Comparison of ENCODE assay signal across 8 cellular contexts in genomic region chr2:191866675-191867506, GRCh38. TPM values are rescaled to one million over a fixed set of nuclear protein-coding genes. Genes with fewer than 3 reads are reported as not detected.
A peak's percentile ranks its signal among the peaks of the same experiment; 100 is the strongest.
DNase-seq lines count a peak whose midpoint lies in the region; FAIRE-seq and TF ChIP-seq lines count a peak whose summit lies in the region.

No MANE protein-coding gene starts in this region.

- peak; percentile 91 for DNase-seq in GM23248
- peak; percentile 63 for DNase-seq in right atrium auricular region (ENCODE audit: low spot score)
- DNase-seq in 8988T, result no peak
- no peak for DNase-seq in GM12892 (ENCODE audit: insufficient read length)
- no peak for DNase-seq in GM10248 (ENCODE audit: extremely low spot score)
- no peak for DNase-seq in activated CD8-positive, alpha-beta memory T cell treated with anti-CD3 and anti-CD28 coated beads, Interleukin-2, amount 50 U/mL, for 48 hours

- H3K79me2 ChIP-seq in GM23248 (ENCODE audit: insufficient read depth), result no peaks in the 10 kb centered on the region

- H3K9me3 ChIP-seq in GM23248 (ENCODE audit: low read depth), result no peaks in the 10 kb centered on the region
- H3K9me3 ChIP-seq in right atrium auricular region, result no peaks in the 10 kb centered on the region
- no peaks in the 10 kb centered on the region for H3K9me3 ChIP-seq in skeletal muscle satellite cell (replicated peaks; ENCODE audit: low read length)

- no peaks in the 10 kb centered on the region for H4K20me1 ChIP-seq in GM23248 (ENCODE audit: insufficient read depth)

- H3K36me3 ChIP-seq in GM23248 (ENCODE audit: low read depth) (no peaks in the 10 kb centered on the region), right atrium auricular region (no peaks in the 10 kb centered on the region), skeletal muscle satellite cell (ENCODE audit: insufficient read depth, low read length) (no peaks in the 10 kb centered on the region)

- CTCF ChIA-PET in GM10248 (lab: Yijun Ruan, JAX), result interaction anchor here (2.5 kb wide), 1 partner anchor 296 kb away, joined by 16 read pairs; no protein-coding TSS in a partner anchor

- in situ Hi-C loops in GM23248 (cut with MboI), result no loop called here

- WGBS in GM23248 (ENCODE audit: low coverage in 1 of 2, low lambda C conversion rate in 2 of 2, missing lambda C conversion rate in 2 of 2), 2 experiments, result 3% methylated on average over 7 of the region's 7 CpGs
- 25 to 37% (median 30%) methylated on average over 7 of the region's 7 CpGs for WGBS in adipose tissue, 3 donors

- H3K27ac ChIP-seq in GM23248, result peak overlapping the region; percentile 88
- H3K27ac ChIP-seq in adipose tissue (ENCODE audit: low read depth, low read length), result peak overlapping the region; percentile 81
- peak overlapping the region; percentile 78 to 90 for H3K27ac ChIP-seq in right atrium auricular region

- H3K4me2 ChIP-seq in GM23248 (ENCODE audit: unreplicated experiment) (peak overlapping the region; percentile 63), skeletal muscle satellite cell (ENCODE audit: low read length) (peak overlapping the region; percentile 65)

- POLR2A ChIA-PET in GM10248 (lab: Yijun Ruan, JAX), result no interaction called here

- H3K4me1 ChIP-seq in GM23248 (ENCODE audit: insufficient read depth) (peaks cover 49% of the 10 kb centered on the region), right atrium auricular region (peaks cover 0 to 73% of the 10 kb centered on the region in 2 donors), skeletal muscle satellite cell (ENCODE audit: control insufficient read depth, insufficient read depth, low read length) (peaks cover 47% of the 10 kb centered on the region)

- H3K4me3 ChIP-seq in GM23248 (peak overlapping the region; percentile 14; the same call in 1 of the 2 replicates), right atrium auricular region (no peak overlapping the region), skeletal muscle satellite cell (ENCODE audit: low read length) (peak overlapping the region; percentile 6)

- peaks cover 32% of the 10 kb centered on the region for H3F3A ChIP-seq in GM23248 (ENCODE audit: insufficient read depth)

- TF ChIP-seq POLR2A in GM12892 (IDR thresholded peaks at IDR 0.05; ENCODE audit: low read depth, low read length), result no peak

- H3K27me3 ChIP-seq in GM23248 (replicated peaks; ENCODE audit: insufficient read depth), result no peaks in the 10 kb centered on the region
- H3K27me3 ChIP-seq in right atrium auricular region, result no peaks in the 10 kb centered on the region
- no peaks in the 10 kb centered on the region for H3K27me3 ChIP-seq in skeletal muscle satellite cell (ENCODE audit: control insufficient read depth, insufficient read depth, low read length)

- H2AFZ ChIP-seq in GM23248, result peak overlapping the region; percentile 74

- TF ChIP-seq CTCF in right atrium auricular region (IDR thresholded peaks at IDR 0.05) (no peak), GM10248 (IDR thresholded peaks at IDR 0.05; ENCODE audit: control extremely low read depth, extremely low read depth, low read depth, missing control alignments) (no peak)

- no peaks in the 10 kb centered on the region for H3K9me2 ChIP-seq in GM23248 (ENCODE audit: insufficient read depth)

- FAIRE-seq in GM12892 (lab: Jason Lieb, UNC), result no peak

- H3K9ac ChIP-seq in GM23248 (peak overlapping the region; percentile 56), skeletal muscle satellite cell (ENCODE audit: low read depth, low read length) (peak overlapping the region; percentile 68)

RNA-seq across cellular contexts. Expression of gene CAVIN2, which starts 20.0 kb away (rescaled TPM):
- 2.8 and 3.1 TPM in 2 replicates for total RNA-seq in GM23248 (2014; rRNA removed; shearing (Covaris generic))
- polyA plus RNA-seq in GM23248 (2016; fragmentation: Nextera tagmentation; extraction: Ambion mirVana) (5.2 and 6.1 TPM in 2 replicates), adipose tissue (10 to 100 TPM; 11.5 to 50.2 (median 47.9) TPM)
- 100 to 1,000 TPM; 118 to 263 TPM for total RNA-seq in right atrium auricular region
- 19.8 and 32.8 TPM in 2 replicates for total RNA-seq in skeletal muscle satellite cell (2012; rRNA removed)
- polyA plus RNA-seq in GM12892 (2012; ENCODE audit: missing spikeins), result 0.19 TPM

Comparison
In these comparisons a context has a peak if more than half of its experiments do, and no peak if none do; other contexts are left out.
1. DNase-seq: peak in GM23248 (single experiment) and right atrium auricular region (single experiment); none in 8988T (single experiment), GM12892 (single experiment), GM10248 (single experiment) and activated CD8-positive, alpha-beta memory T cell treated with anti-CD3 and anti-CD28 coated beads, Interleukin-2, amount 50 U/mL, for 48 hours (single experiment).
2. H3K4me3 ChIP-seq: peak in GM23248 (single experiment) and skeletal muscle satellite cell (single experiment); none in right atrium auricular region (0 of 2).
3. RNA of gene CAVIN2, which starts 20.0 kb away (total RNA-seq): 118 to 263 TPM in right atrium auricular region; 2.8 to 3.1 TPM in GM23248; every median in the first group is over 10 times any median in the second.
4. Peak in every context shown above with its lines, with median percentiles within 50 percentile points of each other: H3K27ac ChIP-seq.